Comparison of ENCODE assay signal across 1 cellular context in genomic region chr21:17527711-17528110, GRCh38.
TF ChIP-seq lines count a peak whose summit lies in the region.

No MANE protein-coding gene starts in this region.

TF ChIP-seq in GM23338, 12 proteins besides CTCF, POLR2A, EP300 and RAD21:
- no peak for TF ChIP-seq EZH2phosphoT487 (IDR thresholded peaks at IDR 0.05; ENCODE audit: unreplicated experiment)
- no peak for TF ChIP-seq EZH2 (IDR thresholded peaks at IDR 0.05; ENCODE audit: low read depth, unreplicated experiment)
- no peak for TF ChIP-seq ZNF114 (CRISPR knock-in tag; IDR thresholded peaks at IDR 0.05)
- no peak for TF ChIP-seq ZNF331 (CRISPR knock-in tag; IDR thresholded peaks at IDR 0.05; ENCODE audit: low read depth)
- TF ChIP-seq POLR2AphosphoS5 (IDR thresholded peaks at IDR 0.05; ENCODE audit: low read depth): no peak
- TF ChIP-seq ETS1 (IDR thresholded peaks at IDR 0.05): no peak
- TF ChIP-seq NANOG (IDR thresholded peaks at IDR 0.05; ENCODE audit: borderline replicate concordance): no peak
- no peak for TF ChIP-seq REST (IDR thresholded peaks at IDR 0.05; ENCODE audit: unreplicated experiment)
- TF ChIP-seq CREB1 (CRISPR knock-in tag; IDR thresholded peaks at IDR 0.05; ENCODE audit: low read depth): no peak
- no peak for TF ChIP-seq STAT1 (IDR thresholded peaks at IDR 0.05; ENCODE audit: unreplicated experiment)
- no peak for TF ChIP-seq ZNF462 (CRISPR knock-in tag; IDR thresholded peaks at IDR 0.05)
- TF ChIP-seq JUNB (IDR thresholded peaks at IDR 0.05; ENCODE audit: unreplicated experiment): no peak
